In genomic region chr5:123359866-123360569, GRCh38 we compare ENCODE assay signal across 24 cellular contexts.
A peak's percentile ranks its signal among the peaks of the same experiment; 100 is the strongest.
DNase-seq lines count a peak whose midpoint lies in the region; ATAC-seq and TF ChIP-seq lines count a peak whose summit lies in the region.
"Had no signal": no experiment of that assay in that cellular context is flagged by ENCODE, and none has a peak within 500 bp of the region (broad histone marks: within the 10 kb centered on the region; RNA-seq: fewer than 3 reads in every experiment).

No MANE protein-coding gene starts in this region.

- TF ChIP-seq EP300 in transverse colon (IDR thresholded peaks at IDR 0.05; ENCODE audit: low read depth) = no peak

- H3K27ac ChIP-seq in left ventricle myocardium inferior (replicated peaks) (no peak overlapping the region), OCI-LY7 (ENCODE audit: low read depth, low read length, poor library complexity, severe bottlenecking) (peak overlapping the region; percentile 27), transverse colon (peak overlapping the region; percentile 38 to 60 (median 43))
- H3K27ac ChIP-seq: A549, neutrophil had no signal

- CTCF ChIA-PET in OCI-LY7 (lab: Charles Lee; ENCODE audit: unreplicated experiment) = no interaction called here

- TF ChIP-seq CTCF in left ventricle myocardium inferior (IDR thresholded peaks at IDR 0.05; ENCODE audit: borderline replicate concordance) (no peak), OCI-LY7 (conservative IDR thresholded peaks at IDR 0.05; ENCODE audit: low read length) (no peak), fibroblast of villous mesenchyme (IDR thresholded peaks at IDR 0.05; ENCODE audit: insufficient read depth, low read depth, low read length) (no peak), transverse colon (IDR thresholded peaks at IDR 0.05) (no peak)

- BruUV-seq in OCI-LY7 (replicated peaks; lab: Mats Ljungman, UMichigan) = no TSS peak

- WGBS in transverse colon (ENCODE audit: low coverage in 1 of 2), 2 donors = 25 to 30% methylated on average over 3 of the region's 3 CpGs

- H4K20me1 ChIP-seq in OCI-LY7 (ENCODE audit: insufficient read depth, low read length) = no peaks in the 10 kb centered on the region

- intact Hi-C loops in Right ventricle myocardium inferior (cut with DNase I) = loop anchor here (10.0 kb wide), 1 partner anchor 855 kb away; no protein-coding TSS in a partner anchor
- intact Hi-C loops in left ventricle myocardium inferior (cut with micrococcal nuclease) = no loop called here
- intact Hi-C loops in OCI-LY7 (cut with micrococcal nuclease; ENCODE audit: unreplicated experiment) = loop anchor here (10.0 kb wide), 1 partner anchor 255 kb away; no protein-coding TSS in a partner anchor
- intact Hi-C loops in transverse colon (cut with DNase I; ENCODE audit: low total_unique reads) = loop anchor here (10.0 kb wide), 1 partner anchor 325 kb away; the partner anchor contains the start of gene PPIC

- H3K27me3 ChIP-seq in left ventricle myocardium inferior (ENCODE audit: low read depth) (no peaks in the 10 kb centered on the region), transverse colon (no peaks in the 10 kb centered on the region)
- H3K27me3 ChIP-seq: esophagus muscularis mucosa, neutrophil had no signal

- H3K9me3 ChIP-seq in left ventricle myocardium inferior (replicated peaks) (peaks cover 5% of the 10 kb centered on the region), OCI-LY7 (ENCODE audit: low read length) (no peaks in the 10 kb centered on the region; the same call in 1 of the 2 replicates), transverse colon (no peaks in the 10 kb centered on the region)
- H3K9me3 ChIP-seq: A549, esophagus muscularis mucosa, neutrophil had no signal

- peak overlapping the region; percentile 39 for H3K4me2 ChIP-seq in OCI-LY7 (ENCODE audit: low read length)
- H3K4me2 ChIP-seq: A549 had no signal

- no peak overlapping the region for H2AFZ ChIP-seq in OCI-LY7 (ENCODE audit: low read length)

- no peak overlapping the region for H3K4me3 ChIP-seq in left ventricle myocardium inferior
- H3K4me3 ChIP-seq in OCI-LY7 (ENCODE audit: low read depth, low read length, poor library complexity, severe bottlenecking) = no peak overlapping the region
- no peak overlapping the region for H3K4me3 ChIP-seq in fibroblast of villous mesenchyme (ENCODE audit: low read depth, low read length)
- H3K4me3 ChIP-seq in transverse colon = no peak overlapping the region
- H3K4me3 ChIP-seq: A549, esophagus muscularis mucosa, GM12878 had no signal

- in situ Hi-C loops in transverse colon (cut with MboI; ENCODE audit: low pct_ligation_motif_present in 1 of 4, low pct_unique_long_range_greater_than_20kb in 1 of 4, low sequenced_read_pairs in 3 of 4) = loop anchor here in 2 of 4 donors (25.0 kb wide), 1 partner anchor 848 kb away; no protein-coding TSS in a partner anchor

- no peaks in the 10 kb centered on the region for H3K79me2 ChIP-seq in OCI-LY7 (ENCODE audit: insufficient read depth, low read depth, low read length)

- POLR2A ChIA-PET in OCI-LY7 (lab: Charles Lee) = interaction anchor here (0.6 to 0.9 kb wide), 2 partner anchors 11 to 22 kb away, joined by 3 to 5 read pairs; no protein-coding TSS in a partner anchor

- peaks cover 4% of the 10 kb centered on the region for H3K4me1 ChIP-seq in left ventricle myocardium inferior
- peaks cover 12% of the 10 kb centered on the region for H3K4me1 ChIP-seq in OCI-LY7 (ENCODE audit: insufficient read depth, low read length, poor library complexity, severe bottlenecking)
- H3K4me1 ChIP-seq in transverse colon = peaks cover 10 to 45% (median 25%) of the 10 kb centered on the region in 4 donors
- H3K4me1 ChIP-seq: A549 had no signal

- H3K9me2 ChIP-seq in OCI-LY7 (ENCODE audit: insufficient read depth, low read length) = no peaks in the 10 kb centered on the region

- no peak for TF ChIP-seq POLR2A in transverse colon (IDR thresholded peaks at IDR 0.05)

- peak; percentile 79 for ATAC-seq in Right ventricle myocardium inferior
- ATAC-seq in HG02623 (IDR thresholded peaks at IDR 0.05; ENCODE audit: unreplicated experiment) = no peak
- no peak for ATAC-seq in HG03097 (IDR thresholded peaks at IDR 0.05; ENCODE audit: low FRiP score, unreplicated experiment)
- ATAC-seq: A549; activated T-cell treated with anti-CD3 and anti-CD28 coated beads, Interleukin-2, amount 50 U/mL, for 4 hours; GM12878; SK-N-SH treated with all-trans-retinoic acid at 6 μM for 48 hours had no signal

- DNase-seq in Right ventricle myocardium inferior (ENCODE audit: missing footprints) (no peak), left ventricle myocardium inferior (no peak), OCI-LY7 (ENCODE audit: low spot score) (no peak), fibroblast of villous mesenchyme (ENCODE audit: low read depth) (peak; percentile 56), transverse colon (no peak), NOMO-1 treated with DMSO at 0.1 percent for 48 hours (lab: John Stamatoyannopoulos, UW; ENCODE audit: unreplicated experiment) (no peak)
- DNase-seq: activated B cell treated with CpG ODN at 0.5 μM for 24 hours; activated naive CD4-positive, alpha-beta T cell treated with anti-CD3 and anti-CD28 coated beads for 36 hours; activated T-cell treated with anti-CD3 and anti-CD28 coated beads, Interleukin-2, amount 50 U/mL, for 4 hours; effector CD8-positive, alpha-beta T cell; GOT3; head of caudate nucleus; NCI-H187 treated with DMSO at 0.1 percent for 48 hours; NCI-H2227 treated with DMSO at 0.1 percent for 48 hours; NK-92 treated with Interleukin-12 subunit alpha and Interleukin-12 subunit beta, amount 100 ng/mL, for 24 hours; substantia nigra; T-helper 9 cell had no signal

- H3K36me3 ChIP-seq in left ventricle myocardium inferior = peaks cover 29% of the 10 kb centered on the region
- H3K36me3 ChIP-seq in OCI-LY7 (ENCODE audit: insufficient read depth, low read length) = peaks cover 68% of the 10 kb centered on the region
- peaks cover 0 to 5% (median 0%) of the 10 kb centered on the region in 4 donors for H3K36me3 ChIP-seq in transverse colon
